ENCODE assay signal across 24 cellular contexts in genomic region chr10:108782411-108782810, GRCh38.
"Had no signal": no experiment of that assay in that cellular context is flagged by ENCODE, and none has a peak within 500 bp of the region (broad histone marks: within the 10 kb centered on the region; RNA-seq: fewer than 3 reads in every experiment).

No MANE protein-coding gene starts in this region.

- DNase-seq: activated CD4-positive, alpha-beta T cell treated with anti-CD3 and anti-CD28 coated beads, Interleukin-2, amount 10 ng/mL, durations not matched to agents 7 days and 5 days; activated CD4-positive, CD25-positive, alpha-beta regulatory T cell treated with anti-CD3 and anti-CD28 coated beads, Interleukin-2, amount 50 U/mL, for 72 hours; activated CD8-positive, alpha-beta T cell treated with anti-CD3 and anti-CD28 coated beads, Interleukin-2, amount 10 ng/mL, durations not matched to agents 7 days and 5 days; activated gamma-delta T cell; activated naive CD4-positive, alpha-beta T cell treated with anti-CD3 and anti-CD28 coated beads, Interleukin-2, amount 50 U/mL, for 16 hours; activated naive CD8-positive, alpha-beta T cell treated with anti-CD3 and anti-CD28 coated beads, Interleukin-2, amount 50 U/mL, for 24 hours; anterior cingulate cortex; effector CD8-positive, alpha-beta T cell; erythroblast; foreskin keratinocyte; kidney glomerular epithelial cell; left ventricle myocardium superior; mammary epithelial cell; midbrain; natural killer cell; ovary; stimulated activated CD4-positive, alpha-beta T cell treated with anti-CD3 and anti-CD28 coated beads, Interleukin-4, amount 100 ng/mL, for 24 hours; stimulated activated naive CD4-positive, alpha-beta T cell treated with Interleukin-2 at 50 U/mL for 16 hours; T1000; upper lobe of right lung; WERI-Rb-1 had no signal

- H3K4me3 Mint-ChIP-seq: activated CD4-positive, alpha-beta T cell treated with anti-CD3 and anti-CD28 coated beads, Interleukin-2, amount 10 ng/mL, durations not matched to agents 7 days and 5 days; activated CD8-positive, alpha-beta T cell treated with anti-CD3 and anti-CD28 coated beads, Interleukin-2, amount 10 ng/mL, durations not matched to agents 7 days and 5 days; activated naive CD8-positive, alpha-beta T cell treated with anti-CD3 and anti-CD28 coated beads, Interleukin-2, amount 50 U/mL, for 24 hours; activated T-helper 1 cell treated with anti-CD3 and anti-CD28 coated beads, Interleukin-12 subunit alpha, Interleukin-12 subunit beta, Interleukin-2, Interleukin-4 antibody, amounts not matched to agents 30 ng/mL and 10 ng/mL and 1 ng/mL, durations not matched to agents 14 hours and 24 hours and 36 hours; brain; dendritic cell treated with granulocyte-macrophage colony-stimulating factor and Interleukin-4, amounts not matched to agents 40 ng/mL and 50 ng/mL, for 4 days; natural killer cell had no signal

- H3K27ac Mint-ChIP-seq: activated CD4-positive, alpha-beta T cell treated with anti-CD3 and anti-CD28 coated beads, Interleukin-2, amount 10 ng/mL, durations not matched to agents 7 days and 5 days; activated CD8-positive, alpha-beta T cell treated with anti-CD3 and anti-CD28 coated beads, Interleukin-2, amount 10 ng/mL, durations not matched to agents 7 days and 5 days; activated naive CD8-positive, alpha-beta T cell treated with anti-CD3 and anti-CD28 coated beads, Interleukin-2, amount 50 U/mL, for 24 hours; activated T-helper 1 cell treated with anti-CD3 and anti-CD28 coated beads, Interleukin-12 subunit alpha, Interleukin-12 subunit beta, Interleukin-2, Interleukin-4 antibody, amounts not matched to agents 30 ng/mL and 10 ng/mL and 1 ng/mL, durations not matched to agents 14 hours and 24 hours and 36 hours; brain; dendritic cell treated with granulocyte-macrophage colony-stimulating factor and Interleukin-4, amounts not matched to agents 40 ng/mL and 50 ng/mL, for 4 days; natural killer cell had no signal

- ATAC-seq: activated CD8-positive, alpha-beta T cell treated with anti-CD3 and anti-CD28 coated beads, Interleukin-2, amount 10 ng/mL, durations not matched to agents 7 days and 5 days; activated naive CD8-positive, alpha-beta T cell treated with anti-CD3 and anti-CD28 coated beads, Interleukin-2, amount 50 U/mL, for 24 hours; foreskin keratinocyte; left ventricle myocardium superior; natural killer cell; upper lobe of right lung had no signal

- H3K4me1 Mint-ChIP-seq: activated CD4-positive, alpha-beta T cell treated with anti-CD3 and anti-CD28 coated beads, Interleukin-2, amount 10 ng/mL, durations not matched to agents 7 days and 5 days; activated naive CD8-positive, alpha-beta T cell treated with anti-CD3 and anti-CD28 coated beads, Interleukin-2, amount 50 U/mL, for 24 hours; brain; natural killer cell had no signal

- H3K36me3 Mint-ChIP-seq: brain, natural killer cell had no signal

- H3K27me3 Mint-ChIP-seq: activated CD4-positive, alpha-beta T cell treated with anti-CD3 and anti-CD28 coated beads, Interleukin-2, amount 10 ng/mL, durations not matched to agents 7 days and 5 days; activated naive CD8-positive, alpha-beta T cell treated with anti-CD3 and anti-CD28 coated beads, Interleukin-2, amount 50 U/mL, for 24 hours; brain; dendritic cell treated with granulocyte-macrophage colony-stimulating factor and Interleukin-4, amounts not matched to agents 40 ng/mL and 50 ng/mL, for 4 days had no signal
